ENCODE assay signal across 2 cellular contexts in the genomic region with DNA sequence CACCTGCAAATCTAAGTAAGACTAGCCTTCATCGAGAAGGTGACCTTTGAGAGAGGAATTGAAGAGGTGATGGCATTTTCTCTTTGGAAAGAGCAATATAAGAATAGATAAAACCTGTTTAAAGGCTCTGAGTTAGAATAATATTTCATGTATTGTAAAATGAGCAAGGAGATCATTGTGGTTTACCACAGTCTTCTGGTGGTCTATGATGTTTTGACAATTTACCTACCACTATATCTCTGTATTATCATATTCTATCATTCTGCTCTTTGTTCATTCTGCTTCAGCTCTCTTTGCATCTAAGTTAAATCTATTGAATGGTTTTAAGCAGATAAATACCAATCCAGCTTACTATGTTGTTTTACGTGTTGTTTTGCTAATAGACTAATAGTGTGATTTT.
TF ChIP-seq lines count a peak whose summit lies in the region.

No MANE protein-coding gene starts in this region.

TF ChIP-seq in H1, 55 proteins besides CTCF, POLR2A, EP300 and RAD21 (continued from another document):
- TF ChIP-seq EGR1 (IDR thresholded peaks at IDR 0.05; ENCODE audit: borderline replicate concordance, low read depth, low read length) = no peak
- TF ChIP-seq SIX5 (IDR thresholded peaks at IDR 0.05; ENCODE audit: low read depth, low read length) = no peak
- TF ChIP-seq TAF1 (IDR thresholded peaks at IDR 0.05; ENCODE audit: low read depth, low read length) = no peak
- no peak for TF ChIP-seq NRF1 (IDR thresholded peaks at IDR 0.05; ENCODE audit: low read depth, low read length)
- TF ChIP-seq JUN (IDR thresholded peaks at IDR 0.05; ENCODE audit: low read depth, low read length) = no peak
- TF ChIP-seq ASH2L (IDR thresholded peaks at IDR 0.05; ENCODE audit: low read length) = no peak
- TF ChIP-seq GABPA (IDR thresholded peaks at IDR 0.05; ENCODE audit: borderline replicate concordance, insufficient read depth, low read length) = no peak
- no peak for TF ChIP-seq KDM4A (IDR thresholded peaks at IDR 0.05; ENCODE audit: low read depth, low read length, severe bottlenecking)
- TF ChIP-seq GTF2F1 (IDR thresholded peaks at IDR 0.05; ENCODE audit: borderline replicate concordance, low read depth, low read length) = no peak
- no peak for TF ChIP-seq CEBPB (IDR thresholded peaks at IDR 0.05; ENCODE audit: low read depth, low read length)
- TF ChIP-seq TEAD4 (IDR thresholded peaks at IDR 0.05; ENCODE audit: low read depth, low read length) = no peak
- no peak for TF ChIP-seq SAP30 (IDR thresholded peaks at IDR 0.05; ENCODE audit: insufficient read depth, insufficient replicate concordance, low read length)
- TF ChIP-seq, protein P1, sequence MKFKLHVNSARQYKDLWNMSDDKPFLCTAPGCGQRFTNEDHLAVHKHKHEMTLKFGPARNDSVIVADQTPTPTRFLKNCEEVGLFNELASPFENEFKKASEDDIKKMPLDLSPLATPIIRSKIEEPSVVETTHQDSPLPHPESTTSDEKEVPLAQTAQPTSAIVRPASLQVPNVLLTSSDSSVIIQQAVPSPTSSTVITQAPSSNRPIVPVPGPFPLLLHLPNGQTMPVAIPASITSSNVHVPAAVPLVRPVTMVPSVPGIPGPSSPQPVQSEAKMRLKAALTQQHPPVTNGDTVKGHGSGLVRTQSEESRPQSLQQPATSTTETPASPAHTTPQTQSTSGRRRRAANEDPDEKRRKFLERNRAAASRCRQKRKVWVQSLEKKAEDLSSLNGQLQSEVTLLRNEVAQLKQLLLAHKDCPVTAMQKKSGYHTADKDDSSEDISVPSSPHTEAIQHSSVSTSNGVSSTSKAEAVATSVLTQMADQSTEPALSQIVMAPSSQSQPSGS (IDR thresholded peaks at IDR 0.05; ENCODE audit: low read length) = no peak
- no peak for TF ChIP-seq RNF2 (IDR thresholded peaks at IDR 0.05; ENCODE audit: borderline replicate concordance, low read depth, low read length, missing control alignments, poor library complexity, severe bottlenecking)
- TF ChIP-seq JUND (IDR thresholded peaks at IDR 0.05; ENCODE audit: low read length) = no peak

TF ChIP-seq in GM12891, 5 proteins besides CTCF, POLR2A, EP300 and RAD21 (continued from another document):
- TF ChIP-seq PAX5 (IDR thresholded peaks at IDR 0.05; ENCODE audit: insufficient read depth, low read length, severe bottlenecking) (no peak), POLR2AphosphoS5 (IDR thresholded peaks at IDR 0.05; ENCODE audit: low read depth, low read length) (no peak), TAF1 (IDR thresholded peaks at IDR 0.05; ENCODE audit: low read depth, low read length) (no peak)
